In the genomic region with DNA sequence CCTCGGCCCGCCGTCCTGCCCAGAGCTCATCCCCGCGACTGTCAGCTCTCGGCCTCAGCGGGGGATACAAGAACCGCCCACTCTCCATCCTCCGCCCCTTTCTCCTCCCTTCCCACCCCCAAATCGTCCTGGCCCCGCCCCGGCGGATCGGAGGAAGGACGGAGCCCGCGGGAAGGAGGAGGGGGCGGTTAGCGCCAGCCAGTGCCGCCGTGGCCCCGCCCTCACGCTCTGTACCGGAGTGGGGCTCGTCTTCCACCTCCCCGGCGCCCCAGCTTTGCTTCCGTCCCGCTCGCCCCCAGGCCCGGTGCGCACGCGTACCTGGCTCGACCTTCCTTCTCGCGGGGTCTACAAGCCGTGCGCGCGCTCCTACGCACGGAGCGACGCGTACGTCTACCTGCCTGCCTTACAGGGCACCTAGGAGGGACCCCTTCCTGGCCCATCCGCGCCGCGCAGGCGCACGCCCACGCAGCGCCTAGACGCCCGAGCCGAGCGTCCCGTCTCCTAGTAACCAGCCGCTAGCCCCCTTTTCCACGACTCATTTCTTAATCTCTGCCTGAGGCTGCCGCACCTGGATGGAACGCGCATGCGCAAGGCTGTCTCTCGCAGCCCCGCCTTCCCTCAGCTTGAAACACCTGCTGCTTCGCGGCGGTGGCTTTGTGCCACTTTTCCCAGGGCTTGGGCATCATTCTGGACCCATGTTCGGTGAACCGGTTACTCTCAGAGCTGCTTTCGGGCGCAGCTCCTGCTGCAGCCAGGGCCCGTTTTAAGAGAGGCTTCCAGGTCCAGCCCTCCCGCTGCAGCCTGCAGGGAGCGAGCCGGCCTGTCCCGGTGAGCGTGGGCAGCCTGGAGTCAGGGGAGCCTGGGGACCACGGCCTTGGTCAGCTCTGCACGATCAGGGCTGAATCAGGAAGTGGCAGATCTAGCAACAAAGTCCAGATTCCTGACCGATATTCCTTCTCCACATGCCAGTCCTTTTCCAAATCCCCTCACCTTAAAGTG, we compare ENCODE assay signal across 8 cellular contexts. TPM values are rescaled to one million over a fixed set of nuclear protein-coding genes. Genes with fewer than 3 reads are reported as not detected.
DNase-seq lines count a peak whose midpoint lies in the region; ATAC-seq and FAIRE-seq lines count a peak whose summit lies in the region.

A gene with protein sequence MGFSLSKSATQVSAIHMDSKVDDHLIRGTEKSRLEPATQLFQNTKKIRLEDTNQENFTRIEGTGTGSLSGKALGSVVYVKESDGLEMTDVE (plus strand): TSS at position 598 of the 999 bp plus-strand sequence. CDS start 8,852 bp downstream, outside the sequence.

- peak; percentile 81 to 82 for ATAC-seq in naive B cell (ENCODE audit: low read depth in 2 of 2)
- peak; percentile 95 for ATAC-seq in stimulated activated effector memory CD8-positive, alpha-beta T cell treated with anti-CD3 and anti-CD28 coated beads, Interleukin-12 subunit alpha, Interleukin-12 subunit beta, amount 100 ng/mL, for 72 hours

- no peak for FAIRE-seq in RCC 7860 (lab: Jason Lieb, UNC)

- H3K9me3 Mint-ChIP-seq in activated T-helper 1 cell treated with anti-CD3 and anti-CD28 coated beads, Interleukin-12 subunit alpha, Interleukin-12 subunit beta, Interleukin-2, Interleukin-4 antibody, amounts not matched to agents 30 ng/mL and 10 ng/mL and 1 ng/mL, durations not matched to agents 14 hours and 24 hours and 36 hours = no peaks in the 10 kb centered on the region
- peaks cover 0 to 2% (median 0%) of the 10 kb centered on the region in 7 donors for H3K9me3 Mint-ChIP-seq in naive B cell
- no peaks in the 10 kb centered on the region for H3K9me3 Mint-ChIP-seq in stimulated activated effector memory CD8-positive, alpha-beta T cell treated with anti-CD3 and anti-CD28 coated beads, Interleukin-12 subunit alpha, Interleukin-12 subunit beta, amount 100 ng/mL, for 72 hours

- peak within 1 kb of the TSS; percentile 82 for H3K27ac Mint-ChIP-seq in activated T-helper 1 cell treated with anti-CD3 and anti-CD28 coated beads, Interleukin-12 subunit alpha, Interleukin-12 subunit beta, Interleukin-2, Interleukin-4 antibody, amounts not matched to agents 30 ng/mL and 10 ng/mL and 1 ng/mL, durations not matched to agents 14 hours and 24 hours and 36 hours
- peak within 1 kb of the TSS; percentile 98 to 100 (median 99) for H3K27ac Mint-ChIP-seq in naive B cell
- peak within 1 kb of the TSS; percentile 94 for H3K27ac Mint-ChIP-seq in stimulated activated effector memory CD8-positive, alpha-beta T cell treated with anti-CD3 and anti-CD28 coated beads, Interleukin-12 subunit alpha, Interleukin-12 subunit beta, amount 100 ng/mL, for 72 hours

- intact Hi-C loops in activated T-helper 1 cell treated with anti-CD3 and anti-CD28 coated beads, Interleukin-12 subunit alpha, Interleukin-12 subunit beta, Interleukin-2, Interleukin-4 antibody, amounts not matched to agents 30 ng/mL and 10 ng/mL and 1 ng/mL, durations not matched to agents 14 hours and 24 hours and 36 hours (cut with micrococcal nuclease) = loop anchor here (1.0 to 5.0 kb wide), 6 partner anchors 13 to 1479 kb away; partner anchors contain the start of genes ACTR1B, LIPT1, MITD1 and MRPL30

- peaks cover 10% of the 10 kb centered on the region for H3K4me1 Mint-ChIP-seq in activated T-helper 1 cell treated with anti-CD3 and anti-CD28 coated beads, Interleukin-12 subunit alpha, Interleukin-12 subunit beta, Interleukin-2, Interleukin-4 antibody, amounts not matched to agents 30 ng/mL and 10 ng/mL and 1 ng/mL, durations not matched to agents 14 hours and 24 hours and 36 hours (ENCODE audit: low read depth)
- H3K4me1 Mint-ChIP-seq in naive B cell = peaks cover 8 to 13% (median 12%) of the 10 kb centered on the region in 3 donors
- no peaks in the 10 kb centered on the region for H3K4me1 Mint-ChIP-seq in stimulated activated effector memory CD8-positive, alpha-beta T cell treated with anti-CD3 and anti-CD28 coated beads, Interleukin-12 subunit alpha, Interleukin-12 subunit beta, amount 100 ng/mL, for 72 hours

- no peaks in the 10 kb centered on the region for H3K36me3 Mint-ChIP-seq in activated T-helper 1 cell treated with anti-CD3 and anti-CD28 coated beads, Interleukin-12 subunit alpha, Interleukin-12 subunit beta, Interleukin-2, Interleukin-4 antibody, amounts not matched to agents 30 ng/mL and 10 ng/mL and 1 ng/mL, durations not matched to agents 14 hours and 24 hours and 36 hours (ENCODE audit: low read depth)
- peaks cover 4 to 5% of the 10 kb centered on the region in 2 donors for H3K36me3 Mint-ChIP-seq in naive B cell
- peaks cover 11% of the 10 kb centered on the region for H3K36me3 Mint-ChIP-seq in stimulated activated effector memory CD8-positive, alpha-beta T cell treated with anti-CD3 and anti-CD28 coated beads, Interleukin-12 subunit alpha, Interleukin-12 subunit beta, amount 100 ng/mL, for 72 hours

- H3K27me3 Mint-ChIP-seq in activated T-helper 1 cell treated with anti-CD3 and anti-CD28 coated beads, Interleukin-12 subunit alpha, Interleukin-12 subunit beta, Interleukin-2, Interleukin-4 antibody, amounts not matched to agents 30 ng/mL and 10 ng/mL and 1 ng/mL, durations not matched to agents 14 hours and 24 hours and 36 hours (ENCODE audit: insufficient read depth) = peaks cover 14% of the 10 kb centered on the region
- H3K27me3 Mint-ChIP-seq in naive B cell = no peaks in the 10 kb centered on the region

- DNase-seq in Daoy (ENCODE audit: low read depth) (peak; percentile 96), GOT3 (lab: John Stamatoyannopoulos, UW) (peak; percentile 75), Kasumi-1 (lab: John Stamatoyannopoulos, UW) (peak; percentile 92), RCC 7860 (ENCODE audit: low spot score) (peak; percentile 77), fibroblast of gingiva (ENCODE audit: low read depth) (peak; percentile 74), naive B cell (peak; percentile 98)
- peak; percentile 93 for DNase-seq in activated T-helper 1 cell treated with anti-CD3 and anti-CD28 coated beads, Interleukin-12 subunit alpha, Interleukin-12 subunit beta, Interleukin-2, Interleukin-4 antibody, amounts not matched to agents 30 ng/mL and 10 ng/mL and 1 ng/mL, durations not matched to agents 14 hours and 24 hours and 36 hours (ENCODE audit: low spot score)
- DNase-seq in stimulated activated effector memory CD8-positive, alpha-beta T cell treated with anti-CD3 and anti-CD28 coated beads, Interleukin-12 subunit alpha, Interleukin-12 subunit beta, amount 100 ng/mL, for 72 hours (ENCODE audit: low spot score in 2 of 2) = peak; percentile 92 to 99

- peak within 1 kb of the TSS; percentile 96 for H3K4me3 Mint-ChIP-seq in activated T-helper 1 cell treated with anti-CD3 and anti-CD28 coated beads, Interleukin-12 subunit alpha, Interleukin-12 subunit beta, Interleukin-2, Interleukin-4 antibody, amounts not matched to agents 30 ng/mL and 10 ng/mL and 1 ng/mL, durations not matched to agents 14 hours and 24 hours and 36 hours
- H3K4me3 Mint-ChIP-seq in naive B cell = peak within 1 kb of the TSS; percentile 87 to 98 (median 98)
- peak within 1 kb of the TSS; percentile 96 for H3K4me3 Mint-ChIP-seq in stimulated activated effector memory CD8-positive, alpha-beta T cell treated with anti-CD3 and anti-CD28 coated beads, Interleukin-12 subunit alpha, Interleukin-12 subunit beta, amount 100 ng/mL, for 72 hours

RNA-seq across cellular contexts. Expression of the gene that starts here (rescaled TPM):
- total RNA-seq in Daoy (2014; rRNA removed; shearing (Covaris generic)) = 0.11 TPM in 1 of 2 replicates, not detected in the other
- total RNA-seq in activated T-helper 1 cell treated with anti-CD3 and anti-CD28 coated beads, Interleukin-12 subunit alpha, Interleukin-12 subunit beta, Interleukin-2, Interleukin-4 antibody, amounts not matched to agents 30 ng/mL and 10 ng/mL and 1 ng/mL, durations not matched to agents 14 hours and 24 hours and 36 hours = 0.29 TPM in 1 of 2 replicates, not detected in the other
- 1 to 10 TPM in 5 of 6 donors, not detected in 1; 1.6 to 5.7 (median 3.4) TPM for polyA plus RNA-seq in naive B cell (ENCODE audit: low read depth in 6 of 6)

Comparison
In these comparisons a context has a peak if more than half of its experiments do, and no peak if none do; other contexts are left out.
1. Peak in every context shown above with its lines: DNase-seq and ATAC-seq.
2. Peak in DNase-seq in Daoy; RNA of the gene not detected or under 1 TPM.
3. Peak in DNase-seq in activated T-helper 1 cell treated with anti-CD3 and anti-CD28 coated beads, Interleukin-12 subunit alpha, Interleukin-12 subunit beta, Interleukin-2, Interleukin-4 antibody, amounts not matched to agents 30 ng/mL and 10 ng/mL and 1 ng/mL, durations not matched to agents 14 hours and 24 hours and 36 hours; RNA of the gene not detected or under 1 TPM.